15 cellular contexts compared by ENCODE assay signal in the genomic region with DNA sequence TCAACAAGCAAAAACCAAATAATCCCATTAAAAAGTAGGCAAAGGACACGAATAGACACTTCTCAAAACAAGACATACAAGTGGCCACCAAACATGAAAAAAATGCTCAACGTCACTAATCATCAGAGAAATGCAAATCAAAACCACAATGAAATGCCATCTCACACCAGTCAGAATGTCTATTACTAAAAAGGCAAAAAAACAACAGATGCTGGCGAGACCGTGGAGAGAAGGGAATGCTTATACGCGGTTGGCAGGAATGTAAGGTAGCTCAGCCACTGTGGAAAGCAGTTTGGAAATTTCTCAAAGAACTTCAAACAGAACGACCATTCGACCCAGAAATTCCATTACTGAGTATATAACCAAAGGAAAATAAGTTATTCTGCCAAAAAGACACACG.
A peak's percentile ranks its signal among the peaks of the same experiment; 100 is the strongest.
DNase-seq lines count a peak whose midpoint lies in the region; ATAC-seq, FAIRE-seq and TF ChIP-seq lines count a peak whose summit lies in the region.
"Had no signal": no experiment of that assay in that cellular context is flagged by ENCODE, and none has a peak within 500 bp of the region (broad histone marks: within the 10 kb centered on the region; RNA-seq: fewer than 3 reads in every experiment).

No MANE protein-coding gene starts in this region.

- dilution Hi-C loops in IMR-90 (cut with HindIII; ENCODE audit: low sequenced_read_pairs, unreplicated experiment): no loop called here

- peaks cover 21% of the 10 kb centered on the region for H3K9me1 ChIP-seq in IMR-90 (ENCODE audit: insufficient read depth, low read length)

- H2AK5ac ChIP-seq in IMR-90 (ENCODE audit: low read depth, low read length): no peak overlapping the region

- H4K8ac ChIP-seq in IMR-90 (ENCODE audit: low read depth in 2 of 2, low read length in 2 of 2): no peak overlapping the region

- H3K4me1 Mint-ChIP-seq in activated CD4-positive, alpha-beta memory T cell treated with anti-CD3 and anti-CD28 coated beads, Interleukin-2, amount 10 ng/mL, durations not matched to agents 7 days and 5 days: peaks cover 38% of the 10 kb centered on the region

- no peak overlapping the region for H2BK15ac ChIP-seq in IMR-90 (ENCODE audit: low read depth, low read length)

- H3K9me3 Mint-ChIP-seq in activated CD4-positive, alpha-beta memory T cell treated with anti-CD3 and anti-CD28 coated beads, Interleukin-2, amount 10 ng/mL, durations not matched to agents 7 days and 5 days: no peaks in the 10 kb centered on the region
- H3K9me3 Mint-ChIP-seq: central memory CD8-positive, alpha-beta T cell had no signal

- ATAC-seq in IMR-90 (ENCODE audit: low read depth): peak; percentile 58
- ATAC-seq: esophagus mucosa, mucosa of descending colon had no signal

- peaks cover 8% of the 10 kb centered on the region for H4K20me1 ChIP-seq in IMR-90 (ENCODE audit: insufficient read depth, low read length)

- no peaks in the 10 kb centered on the region for H3K27me3 Mint-ChIP-seq in activated CD4-positive, alpha-beta memory T cell treated with anti-CD3 and anti-CD28 coated beads, Interleukin-2, amount 10 ng/mL, durations not matched to agents 7 days and 5 days
- H3K27me3 Mint-ChIP-seq: central memory CD8-positive, alpha-beta T cell had no signal

- H2BK20ac ChIP-seq in IMR-90 (ENCODE audit: low read depth, low read length): no peak overlapping the region

- H3K56ac ChIP-seq in IMR-90 (ENCODE audit: extremely low read depth, insufficient read depth, low read length): no peak overlapping the region

- TF ChIP-seq CTCF in IMR-90 (conservative IDR thresholded peaks at IDR 0.05; ENCODE audit: low read depth, low read length) (no peak), bronchial epithelial cell (IDR thresholded peaks at IDR 0.05; ENCODE audit: insufficient read depth, low read length, severe bottlenecking) (no peak)

- H3K4ac ChIP-seq in IMR-90 (ENCODE audit: low read depth, low read length): no peak overlapping the region

- DNase-seq in EH (ENCODE audit: low read depth) (peak; percentile 93), IMR-90 (peak; percentile 85), bronchial epithelial cell (ENCODE audit: low read depth) (peak; percentile 45), non-pigmented ciliary epithelial cell (ENCODE audit: low read depth) (peak; percentile 85), NCI-H1694 (lab: John Stamatoyannopoulos, UW) (no peak), SKM-1 (lab: John Stamatoyannopoulos, UW; ENCODE audit: unreplicated experiment) (no peak)
- DNase-seq in activated CD4-positive, alpha-beta memory T cell treated with anti-CD3 and anti-CD28 coated beads, Interleukin-2, amount 10 ng/mL, durations not matched to agents 7 days and 5 days: no peak
- DNase-seq: activated CD4-positive, CD25-positive, alpha-beta regulatory T cell treated with anti-CD3 and anti-CD28 coated beads, Interleukin-2, amount 50 U/mL, for 72 hours; COR-L47; mucosa of descending colon; NCI-H2107; NK-92 treated with Interleukin-12 subunit alpha and Interleukin-12 subunit beta, amount 100 ng/mL, for 24 hours; retina had no signal

- no peak overlapping the region for H4K5ac ChIP-seq in IMR-90 (ENCODE audit: low read depth, low read length)

- H3K4me3 ChIP-seq in IMR-90 (ENCODE audit: insufficient read depth, low read depth, low read length) (no peak overlapping the region), bronchial epithelial cell (ENCODE audit: low read depth, low read length) (no peak overlapping the region)
- H3K4me3 ChIP-seq: mucosa of descending colon had no signal

- H3K23ac ChIP-seq in IMR-90 (ENCODE audit: low read depth, low read length): no peak overlapping the region

- H2AFZ ChIP-seq in IMR-90 (replicated peaks; ENCODE audit: low read length, poor library complexity): no peak overlapping the region

- H3K4me3 Mint-ChIP-seq in activated CD4-positive, alpha-beta memory T cell treated with anti-CD3 and anti-CD28 coated beads, Interleukin-2, amount 10 ng/mL, durations not matched to agents 7 days and 5 days: no peak overlapping the region
- H3K4me3 Mint-ChIP-seq: central memory CD8-positive, alpha-beta T cell had no signal

- H2BK5ac ChIP-seq in IMR-90 (ENCODE audit: low read depth, low read length, poor library complexity, severe bottlenecking): peak overlapping the region; percentile 51

- CTCF ChIA-PET in IMR-90 (lab: Yijun Ruan, JAX): no interaction called here
- CTCF ChIA-PET in activated CD4-positive, alpha-beta memory T cell treated with anti-CD3 and anti-CD28 coated beads, Interleukin-2, amount 10 ng/mL, durations not matched to agents 7 days and 5 days (lab: Charles Lee): no interaction called here

- H3K36me3 ChIP-seq in IMR-90 (ENCODE audit: control insufficient read depth, insufficient read depth, low read length): no peaks in the 10 kb centered on the region
- H3K36me3 ChIP-seq in bronchial epithelial cell (ENCODE audit: control insufficient read depth, insufficient read depth, low read length): no peaks in the 10 kb centered on the region

- no peak overlapping the region for H3K9ac ChIP-seq in IMR-90 (ENCODE audit: low read depth, low read length)

- H3K79me1 ChIP-seq in IMR-90 (ENCODE audit: low read depth in 1 of 2, low read length in 2 of 2): peaks cover 28 to 48% of the 10 kb centered on the region in 2 experiments; a peak in 3 of 4 replicates

- no peaks in the 10 kb centered on the region for H3K27me3 ChIP-seq in IMR-90 (ENCODE audit: control insufficient read depth, insufficient read depth, low read length)
- H3K27me3 ChIP-seq in bronchial epithelial cell (ENCODE audit: control insufficient read depth, insufficient read depth, low read length): no peaks in the 10 kb centered on the region

- H2AK9ac ChIP-seq in IMR-90 (replicated peaks; ENCODE audit: low read depth, low read length, poor library complexity): no peak overlapping the region

- no peak overlapping the region for H3K27ac Mint-ChIP-seq in activated CD4-positive, alpha-beta memory T cell treated with anti-CD3 and anti-CD28 coated beads, Interleukin-2, amount 10 ng/mL, durations not matched to agents 7 days and 5 days

- BruUV-seq in IMR-90 (replicated peaks; lab: Mats Ljungman, UMichigan): no TSS peak

- 50% methylated on average over 1 of the region's 9 CpGs; no CpG with 5 or more reads in 1 of the 2 experiments for WGBS in IMR-90 (ENCODE audit: extremely low coverage in 2 of 2, insufficient read length in 1 of 2), 2 experiments

- H2BK120ac ChIP-seq in IMR-90 (ENCODE audit: low read depth, low read length): no peak overlapping the region

- peaks cover 26% of the 10 kb centered on the region for H3K4me1 ChIP-seq in IMR-90 (ENCODE audit: control insufficient read depth, insufficient read depth, low read length)

- peaks cover 23% of the 10 kb centered on the region for H3K36me3 Mint-ChIP-seq in activated CD4-positive, alpha-beta memory T cell treated with anti-CD3 and anti-CD28 coated beads, Interleukin-2, amount 10 ng/mL, durations not matched to agents 7 days and 5 days (ENCODE audit: low read depth)

- peak overlapping the region; percentile 24; the same call in 1 of the 2 replicates for H3K18ac ChIP-seq in IMR-90 (ENCODE audit: low read depth, low read length)

- H4K91ac ChIP-seq in IMR-90 (ENCODE audit: insufficient read depth, low read depth, low read length): no peak overlapping the region

- POLR2A ChIA-PET in IMR-90 (lab: Charles Lee; ENCODE audit: unreplicated experiment): no interaction called here
- POLR2A ChIA-PET in activated CD4-positive, alpha-beta memory T cell treated with anti-CD3 and anti-CD28 coated beads, Interleukin-2, amount 10 ng/mL, durations not matched to agents 7 days and 5 days (lab: Charles Lee): no interaction called here

- no peak for TF ChIP-seq POLR2A in IMR-90 (IDR thresholded peaks at IDR 0.05; ENCODE audit: low read depth, low read length)

- no peaks in the 10 kb centered on the region for H3K9me3 ChIP-seq in IMR-90 (ENCODE audit: control insufficient read depth, insufficient read depth, low read length)
- H3K9me3 ChIP-seq: mucosa of descending colon had no signal

- no peak for TF ChIP-seq RAD21 in IMR-90 (IDR thresholded peaks at IDR 0.05; ENCODE audit: low read length)

- no peak for FAIRE-seq in bronchial epithelial cell (lab: Jason Lieb, UNC)

- no peak overlapping the region; the same call in 1 of the 2 replicates for H3K4me2 ChIP-seq in IMR-90 (ENCODE audit: low read depth, low read length)

- H3K14ac ChIP-seq in IMR-90 (replicated peaks; ENCODE audit: low read depth, low read length): no peak overlapping the region

- no peak overlapping the region for H3K27ac ChIP-seq in IMR-90 (ENCODE audit: insufficient read depth, low read length)

- intact Hi-C loops in IMR-90 (cut with micrococcal nuclease): no loop called here

- in situ Hi-C loops in IMR-90 (cut with MboI; ENCODE audit: low sequenced_read_pairs): no loop called here

TF ChIP-seq in IMR-90, 13 proteins besides CTCF, POLR2A, EP300 and RAD21:
- TF ChIP-seq MAFK (IDR thresholded peaks at IDR 0.05; ENCODE audit: low read depth, low read length): peak; percentile 11; the same call in 1 of the 2 replicates
- peak; percentile 69 for TF ChIP-seq RCOR1 (IDR thresholded peaks at IDR 0.05; ENCODE audit: insufficient replicate concordance, low read length)
- TF ChIP-seq MAZ (IDR thresholded peaks at IDR 0.05; ENCODE audit: borderline replicate concordance, low read depth, low read length): no peak
- no peak for TF ChIP-seq SMC3 (IDR thresholded peaks at IDR 0.05; ENCODE audit: low read depth, low read length)

Comparison
In these comparisons a context has a peak if more than half of its experiments do, and no peak if none do; other contexts are left out.
1. DNase-seq: peak in EH (single experiment), IMR-90 (single experiment), bronchial epithelial cell (single experiment) and non-pigmented ciliary epithelial cell (single experiment); none in NCI-H1694 (single experiment), activated CD4-positive, alpha-beta memory T cell treated with anti-CD3 and anti-CD28 coated beads, Interleukin-2, amount 10 ng/mL, durations not matched to agents 7 days and 5 days (single experiment) and SKM-1 (single experiment).